In the genomic region with DNA sequence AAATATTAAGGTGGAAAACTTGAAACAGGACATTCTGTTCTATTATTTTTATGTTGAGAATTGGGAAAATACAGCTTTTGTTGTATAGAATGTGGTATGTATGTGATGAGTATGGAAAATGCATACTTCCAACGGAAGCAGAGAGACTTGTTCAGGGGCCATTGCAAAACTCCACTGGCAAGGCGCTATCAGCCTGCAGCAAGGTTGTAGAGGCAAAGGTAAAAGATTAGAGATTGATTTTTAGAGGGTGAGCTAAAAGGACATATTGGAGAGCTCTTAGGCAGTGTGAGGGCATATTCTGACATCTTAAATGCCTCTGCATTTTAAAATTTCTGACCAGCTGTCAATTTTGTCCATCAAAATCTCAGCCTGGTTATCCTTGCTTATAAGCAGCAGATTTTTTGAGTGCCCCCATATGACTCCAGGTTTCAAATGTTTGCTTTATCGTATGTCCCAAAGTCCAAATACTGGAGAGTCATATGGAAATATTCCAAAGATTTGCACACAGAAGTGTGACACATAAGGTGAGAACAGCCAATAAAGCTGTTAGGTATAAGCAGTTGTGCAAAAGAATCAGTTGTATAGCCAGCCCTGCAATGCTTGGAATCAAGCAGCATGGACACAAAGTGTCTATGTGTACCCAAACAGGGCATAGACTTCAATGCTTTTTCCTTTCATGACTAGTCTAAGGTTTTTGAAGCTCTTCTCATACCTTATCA, we compare ENCODE assay signal across 8 cellular contexts.
"Had no signal": no experiment of that assay in that cellular context is flagged by ENCODE, and none has a peak within 500 bp of the region (broad histone marks: within the 10 kb centered on the region; RNA-seq: fewer than 3 reads in every experiment).

No MANE protein-coding gene starts in this region.

- H3K9ac ChIP-seq: GM23248 had no signal

- H3K27ac ChIP-seq: GM23248, HL-60 had no signal

- H3K4me3 Mint-ChIP-seq: HFFc6 had no signal

- H3K4me3 ChIP-seq: GM23248, HAP-1, K562 had no signal

- H3K27ac Mint-ChIP-seq: HFFc6 had no signal

- DNase-seq: GM23248, GOT3, H7, HFFc6, IMR-90 had no signal

- H3K9me3 ChIP-seq: HAP-1 had no signal

- H3K9me3 Mint-ChIP-seq: HFFc6 had no signal

- H3K36me3 ChIP-seq: HAP-1 had no signal
